In the genomic region with DNA sequence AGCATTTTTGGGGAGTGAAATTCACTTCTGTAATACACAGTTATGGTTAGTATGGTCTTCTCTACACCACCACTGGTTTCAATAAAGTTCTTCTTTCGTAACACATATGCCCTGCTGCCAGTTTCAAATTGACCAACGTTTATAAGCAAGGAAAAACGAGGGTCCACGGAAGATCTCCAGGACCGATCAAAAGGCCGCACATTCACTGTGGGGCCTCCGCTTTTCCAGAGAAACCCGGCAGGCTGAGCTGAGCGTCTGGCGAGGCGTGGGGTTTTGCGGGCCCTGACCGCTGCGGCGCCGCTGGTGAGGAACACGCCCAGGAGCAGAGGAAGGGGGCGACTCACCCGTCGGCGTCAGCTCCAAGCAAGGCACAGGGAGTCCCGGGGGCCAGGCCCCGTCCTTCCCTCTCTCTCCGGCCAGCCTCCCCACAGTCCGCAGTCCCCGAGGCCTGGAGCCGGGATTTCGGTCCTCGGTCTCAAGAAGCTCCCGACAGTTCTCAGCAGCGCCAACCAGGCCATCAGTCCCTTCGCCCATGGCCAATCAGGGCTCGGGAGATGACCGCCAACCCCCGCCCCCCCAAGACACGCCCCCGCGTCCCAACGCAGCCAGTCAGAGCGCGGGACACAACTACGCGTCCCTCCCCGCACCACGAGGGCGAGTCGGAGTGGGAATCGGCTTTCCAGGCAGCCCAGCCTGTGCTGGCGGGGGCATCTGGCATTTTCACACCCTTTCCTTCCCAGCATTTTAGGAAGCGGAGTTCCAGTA, we compare ENCODE assay signal across 1 cellular context.
TF ChIP-seq lines count a peak whose summit lies in the region.

A gene with protein sequence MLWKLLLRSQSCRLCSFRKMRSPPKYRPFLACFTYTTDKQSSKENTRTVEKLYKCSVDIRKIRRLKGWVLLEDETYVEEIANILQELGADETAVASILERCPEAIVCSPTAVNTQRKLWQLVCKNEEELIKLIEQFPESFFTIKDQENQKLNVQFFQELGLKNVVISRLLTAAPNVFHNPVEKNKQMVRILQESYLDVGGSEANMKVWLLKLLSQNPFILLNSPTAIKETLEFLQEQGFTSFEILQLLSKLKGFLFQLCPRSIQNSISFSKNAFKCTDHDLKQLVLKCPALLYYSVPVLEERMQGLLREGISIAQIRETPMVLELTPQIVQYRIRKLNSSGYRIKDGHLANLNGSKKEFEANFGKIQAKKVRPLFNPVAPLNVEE (minus strand): TSS at position 522 of the 765 bp plus-strand sequence. CDS start 8,432 bp downstream, outside the sequence.

TF ChIP-seq in K562, 482 proteins besides CTCF, POLR2A, EP300 and RAD21 (continued from another document and continues in another):
- TF ChIP-seq, protein P1, sequence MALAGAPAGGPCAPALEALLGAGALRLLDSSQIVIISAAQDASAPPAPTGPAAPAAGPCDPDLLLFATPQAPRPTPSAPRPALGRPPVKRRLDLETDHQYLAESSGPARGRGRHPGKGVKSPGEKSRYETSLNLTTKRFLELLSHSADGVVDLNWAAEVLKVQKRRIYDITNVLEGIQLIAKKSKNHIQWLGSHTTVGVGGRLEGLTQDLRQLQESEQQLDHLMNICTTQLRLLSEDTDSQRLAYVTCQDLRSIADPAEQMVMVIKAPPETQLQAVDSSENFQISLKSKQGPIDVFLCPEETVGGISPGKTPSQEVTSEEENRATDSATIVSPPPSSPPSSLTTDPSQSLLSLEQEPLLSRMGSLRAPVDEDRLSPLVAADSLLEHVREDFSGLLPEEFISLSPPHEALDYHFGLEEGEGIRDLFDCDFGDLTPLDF (CRISPR knock-in tag; IDR thresholded peaks at IDR 0.05): no peak
- 0 out of 2 replicates have a peak, but pooled peaks have one; percentile 43 for TF ChIP-seq CHCHD3 (CRISPR knock-in tag; IDR thresholded peaks at IDR 0.05)
- 0 out of 2 replicates have a peak, but pooled peaks have one; percentile 47 for TF ChIP-seq ZSCAN29 (IDR thresholded peaks at IDR 0.05)
- TF ChIP-seq PCBP1 (IDR thresholded peaks at IDR 0.05; ENCODE audit: low read depth, low read length, poor library complexity, severe bottlenecking): no peak
- TF ChIP-seq, protein P2, sequence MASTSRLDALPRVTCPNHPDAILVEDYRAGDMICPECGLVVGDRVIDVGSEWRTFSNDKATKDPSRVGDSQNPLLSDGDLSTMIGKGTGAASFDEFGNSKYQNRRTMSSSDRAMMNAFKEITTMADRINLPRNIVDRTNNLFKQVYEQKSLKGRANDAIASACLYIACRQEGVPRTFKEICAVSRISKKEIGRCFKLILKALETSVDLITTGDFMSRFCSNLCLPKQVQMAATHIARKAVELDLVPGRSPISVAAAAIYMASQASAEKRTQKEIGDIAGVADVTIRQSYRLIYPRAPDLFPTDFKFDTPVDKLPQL (IDR thresholded peaks at IDR 0.05; ENCODE audit: extremely low read depth, insufficient read length): no peak
- no peak for TF ChIP-seq TAL1 (IDR thresholded peaks at IDR 0.05)
- TF ChIP-seq, protein P3, sequence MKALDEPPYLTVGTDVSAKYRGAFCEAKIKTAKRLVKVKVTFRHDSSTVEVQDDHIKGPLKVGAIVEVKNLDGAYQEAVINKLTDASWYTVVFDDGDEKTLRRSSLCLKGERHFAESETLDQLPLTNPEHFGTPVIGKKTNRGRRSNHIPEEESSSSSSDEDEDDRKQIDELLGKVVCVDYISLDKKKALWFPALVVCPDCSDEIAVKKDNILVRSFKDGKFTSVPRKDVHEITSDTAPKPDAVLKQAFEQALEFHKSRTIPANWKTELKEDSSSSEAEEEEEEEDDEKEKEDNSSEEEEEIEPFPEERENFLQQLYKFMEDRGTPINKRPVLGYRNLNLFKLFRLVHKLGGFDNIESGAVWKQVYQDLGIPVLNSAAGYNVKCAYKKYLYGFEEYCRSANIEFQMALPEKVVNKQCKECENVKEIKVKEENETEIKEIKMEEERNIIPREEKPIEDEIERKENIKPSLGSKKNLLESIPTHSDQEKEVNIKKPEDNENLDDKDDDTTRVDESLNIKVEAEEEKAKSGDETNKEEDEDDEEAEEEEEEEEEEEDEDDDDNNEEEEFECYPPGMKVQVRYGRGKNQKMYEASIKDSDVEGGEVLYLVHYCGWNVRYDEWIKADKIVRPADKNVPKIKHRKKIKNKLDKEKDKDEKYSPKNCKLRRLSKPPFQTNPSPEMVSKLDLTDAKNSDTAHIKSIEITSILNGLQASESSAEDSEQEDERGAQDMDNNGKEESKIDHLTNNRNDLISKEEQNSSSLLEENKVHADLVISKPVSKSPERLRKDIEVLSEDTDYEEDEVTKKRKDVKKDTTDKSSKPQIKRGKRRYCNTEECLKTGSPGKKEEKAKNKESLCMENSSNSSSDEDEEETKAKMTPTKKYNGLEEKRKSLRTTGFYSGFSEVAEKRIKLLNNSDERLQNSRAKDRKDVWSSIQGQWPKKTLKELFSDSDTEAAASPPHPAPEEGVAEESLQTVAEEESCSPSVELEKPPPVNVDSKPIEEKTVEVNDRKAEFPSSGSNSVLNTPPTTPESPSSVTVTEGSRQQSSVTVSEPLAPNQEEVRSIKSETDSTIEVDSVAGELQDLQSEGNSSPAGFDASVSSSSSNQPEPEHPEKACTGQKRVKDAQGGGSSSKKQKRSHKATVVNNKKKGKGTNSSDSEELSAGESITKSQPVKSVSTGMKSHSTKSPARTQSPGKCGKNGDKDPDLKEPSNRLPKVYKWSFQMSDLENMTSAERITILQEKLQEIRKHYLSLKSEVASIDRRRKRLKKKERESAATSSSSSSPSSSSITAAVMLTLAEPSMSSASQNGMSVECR (CRISPR knock-in tag; IDR thresholded peaks at IDR 0.05): peak; percentile 67
- TF ChIP-seq ZNF347 (CRISPR knock-in tag; IDR thresholded peaks at IDR 0.05; ENCODE audit: low read depth): no peak
- no peak for TF ChIP-seq ZNF134 (CRISPR knock-in tag; conservative IDR thresholded peaks at IDR 0.05)
- TF ChIP-seq ZNF232 (CRISPR knock-in tag; IDR thresholded peaks at IDR 0.05): no peak
- TF ChIP-seq POLR2AphosphoS2 (IDR thresholded peaks at IDR 0.05; ENCODE audit: low read length): peak; percentile 73; the same call in 1 of the 2 replicates
- TF ChIP-seq NUFIP1 (IDR thresholded peaks at IDR 0.05; ENCODE audit: partially characterized antibody): no peak
- no peak for TF ChIP-seq TFAM (CRISPR knock-in tag; conservative IDR thresholded peaks at IDR 0.05)
- TF ChIP-seq, protein P4, sequence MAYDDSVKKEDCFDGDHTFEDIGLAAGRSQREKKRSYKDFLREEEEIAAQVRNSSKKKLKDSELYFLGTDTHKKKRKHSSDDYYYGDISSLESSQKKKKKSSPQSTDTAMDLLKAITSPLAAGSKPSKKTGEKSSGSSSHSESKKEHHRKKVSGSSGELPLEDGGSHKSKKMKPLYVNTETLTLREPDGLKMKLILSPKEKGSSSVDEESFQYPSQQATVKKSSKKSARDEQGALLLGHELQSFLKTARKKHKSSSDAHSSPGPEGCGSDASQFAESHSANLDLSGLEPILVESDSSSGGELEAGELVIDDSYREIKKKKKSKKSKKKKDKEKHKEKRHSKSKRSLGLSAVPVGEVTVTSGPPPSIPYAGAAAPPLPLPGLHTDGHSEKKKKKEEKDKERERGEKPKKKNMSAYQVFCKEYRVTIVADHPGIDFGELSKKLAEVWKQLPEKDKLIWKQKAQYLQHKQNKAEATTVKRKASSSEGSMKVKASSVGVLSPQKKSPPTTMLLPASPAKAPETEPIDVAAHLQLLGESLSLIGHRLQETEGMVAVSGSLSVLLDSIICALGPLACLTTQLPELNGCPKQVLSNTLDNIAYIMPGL (CRISPR knock-in tag; IDR thresholded peaks at IDR 0.05): 0 out of 2 replicates have a peak, but pooled peaks have one; percentile 61
- no peak for TF ChIP-seq GATAD2A (IDR thresholded peaks at IDR 0.05)
- TF ChIP-seq ZNF699 (CRISPR knock-in tag; IDR thresholded peaks at IDR 0.05; ENCODE audit: insufficient replicate concordance): no peak
- peak; percentile 28; the same call in 1 of the 2 replicates for TF ChIP-seq RB1 (IDR thresholded peaks at IDR 0.05; ENCODE audit: low read depth)
- TF ChIP-seq ZC3H8 (IDR thresholded peaks at IDR 0.05): no peak
- TF ChIP-seq, protein P5, sequence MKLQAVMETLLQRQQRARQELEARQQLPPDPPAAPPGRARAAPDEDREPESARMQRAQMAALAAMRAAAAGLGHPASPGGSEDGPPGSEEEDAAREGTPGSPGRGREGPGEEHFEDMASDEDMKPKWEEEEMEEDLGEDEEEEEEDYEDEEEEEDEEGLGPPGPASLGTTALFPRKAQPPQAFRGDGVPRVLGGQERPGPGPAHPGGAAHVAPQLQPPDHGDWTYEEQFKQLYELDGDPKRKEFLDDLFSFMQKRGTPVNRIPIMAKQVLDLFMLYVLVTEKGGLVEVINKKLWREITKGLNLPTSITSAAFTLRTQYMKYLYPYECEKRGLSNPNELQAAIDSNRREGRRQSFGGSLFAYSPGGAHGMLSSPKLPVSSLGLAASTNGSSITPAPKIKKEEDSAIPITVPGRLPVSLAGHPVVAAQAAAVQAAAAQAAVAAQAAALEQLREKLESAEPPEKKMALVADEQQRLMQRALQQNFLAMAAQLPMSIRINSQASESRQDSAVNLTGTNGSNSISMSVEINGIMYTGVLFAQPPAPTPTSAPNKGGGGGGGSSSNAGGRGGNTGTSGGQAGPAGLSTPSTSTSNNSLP (IDR thresholded peaks at IDR 0.05; ENCODE audit: borderline replicate concordance, low read depth, low read length): no peak
- TF ChIP-seq GABPA (tag; conservative IDR thresholded peaks at IDR 0.05; ENCODE audit: low read depth): no peak
- TF ChIP-seq YY1 (IDR thresholded peaks at IDR 0.05; ENCODE audit: borderline replicate concordance in 1 of 3, control insufficient read depth in 1 of 3, extremely low read depth in 1 of 3, insufficient read depth in 3 of 3, insufficient read length in 1 of 3, insufficient replicate concordance in 2 of 3, low read depth in 1 of 3, low read length in 2 of 3): peak in 2 of 3 experiments; percentile 13 to 52
- TF ChIP-seq, protein P6, sequence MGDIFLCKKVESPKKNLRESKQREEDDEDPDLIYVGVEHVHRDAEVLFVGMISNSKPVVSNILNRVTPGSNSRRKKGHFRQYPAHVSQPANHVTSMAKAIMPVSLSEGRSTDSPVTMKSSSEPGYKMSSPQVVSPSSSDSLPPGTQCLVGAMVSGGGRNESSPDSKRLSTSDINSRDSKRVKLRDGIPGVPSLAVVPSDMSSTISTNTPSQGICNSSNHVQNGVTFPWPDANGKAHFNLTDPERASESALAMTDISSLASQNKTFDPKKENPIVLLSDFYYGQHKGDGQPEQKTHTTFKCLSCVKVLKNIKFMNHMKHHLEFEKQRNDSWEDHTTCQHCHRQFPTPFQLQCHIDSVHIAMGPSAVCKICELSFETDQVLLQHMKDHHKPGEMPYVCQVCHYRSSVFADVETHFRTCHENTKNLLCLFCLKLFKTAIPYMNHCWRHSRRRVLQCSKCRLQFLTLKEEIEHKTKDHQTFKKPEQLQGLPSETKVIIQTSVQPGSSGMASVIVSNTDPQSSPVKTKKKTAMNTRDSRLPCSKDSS (IDR thresholded peaks at IDR 0.05; ENCODE audit: low read depth, partially characterized antibody): no peak
- peak; percentile 80 for TF ChIP-seq SUPT5H (IDR thresholded peaks at IDR 0.05)
- no peak for TF ChIP-seq BACH1 (tag; IDR thresholded peaks at IDR 0.05)
- TF ChIP-seq KDM2B (CRISPR knock-in tag; IDR thresholded peaks at IDR 0.05): peak; percentile 10; the same call in 1 of the 2 replicates
- TF ChIP-seq, protein P7, sequence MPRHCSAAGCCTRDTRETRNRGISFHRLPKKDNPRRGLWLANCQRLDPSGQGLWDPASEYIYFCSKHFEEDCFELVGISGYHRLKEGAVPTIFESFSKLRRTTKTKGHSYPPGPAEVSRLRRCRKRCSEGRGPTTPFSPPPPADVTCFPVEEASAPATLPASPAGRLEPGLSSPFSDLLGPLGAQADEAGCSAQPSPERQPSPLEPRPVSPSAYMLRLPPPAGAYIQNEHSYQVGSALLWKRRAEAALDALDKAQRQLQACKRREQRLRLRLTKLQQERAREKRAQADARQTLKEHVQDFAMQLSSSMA (CRISPR knock-in tag; IDR thresholded peaks at IDR 0.05): no peak
- TF ChIP-seq ZBTB8A (IDR thresholded peaks at IDR 0.05; ENCODE audit: partially characterized antibody): no peak
- TF ChIP-seq, protein P8, sequence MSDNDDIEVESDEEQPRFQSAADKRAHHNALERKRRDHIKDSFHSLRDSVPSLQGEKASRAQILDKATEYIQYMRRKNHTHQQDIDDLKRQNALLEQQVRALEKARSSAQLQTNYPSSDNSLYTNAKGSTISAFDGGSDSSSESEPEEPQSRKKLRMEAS (CRISPR knock-in tag; IDR thresholded peaks at IDR 0.05): peak; percentile 93
- TF ChIP-seq CEBPG (CRISPR knock-in tag; IDR thresholded peaks at IDR 0.05): no peak
- TF ChIP-seq CEBPG (tag; conservative IDR thresholded peaks at IDR 0.05 in 1 of 2, IDR thresholded peaks at IDR 0.05 in 1 of 2): peak in 1 of 2 experiments; percentile 30; a peak in 1 of 4 replicates
- TF ChIP-seq, protein P9, sequence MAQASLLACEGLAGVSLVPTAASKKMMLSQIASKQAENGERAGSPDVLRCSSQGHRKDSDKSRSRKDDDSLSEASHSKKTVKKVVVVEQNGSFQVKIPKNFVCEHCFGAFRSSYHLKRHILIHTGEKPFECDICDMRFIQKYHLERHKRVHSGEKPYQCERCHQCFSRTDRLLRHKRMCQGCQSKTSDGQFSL (CRISPR knock-in tag; IDR thresholded peaks at IDR 0.05): no peak
- TF ChIP-seq, protein P9 (tag; IDR thresholded peaks at IDR 0.05): no peak
- no peak for TF ChIP-seq SMARCC2 (IDR thresholded peaks at IDR 0.05; ENCODE audit: low read depth)
- TF ChIP-seq MBD2 (IDR thresholded peaks at IDR 0.05; ENCODE audit: borderline replicate concordance, low read depth): 0 out of 2 replicates have a peak, but pooled peaks have one; percentile 37
- peak; percentile 95 for TF ChIP-seq L3MBTL2 (IDR thresholded peaks at IDR 0.05)
- TF ChIP-seq TOE1 (IDR thresholded peaks at IDR 0.05; ENCODE audit: borderline replicate concordance): 0 out of 2 replicates have a peak, but pooled peaks have one; percentile 11
- TF ChIP-seq TOE1 (CRISPR knock-in tag; IDR thresholded peaks at IDR 0.05; ENCODE audit: borderline replicate concordance, low read depth): no peak
- peak; percentile 17 for TF ChIP-seq NFYB (IDR thresholded peaks at IDR 0.05; ENCODE audit: extremely low read depth, insufficient read length)
- no peak for TF ChIP-seq ZNF444 (CRISPR knock-in tag; IDR thresholded peaks at IDR 0.05)
- no peak for TF ChIP-seq SETDB1 (IDR thresholded peaks at IDR 0.05; ENCODE audit: low read length)
- TF ChIP-seq FOSL1 (tag; conservative IDR thresholded peaks at IDR 0.05): peak; percentile 43; the same call in 1 of the 2 replicates
- TF ChIP-seq, protein P10, sequence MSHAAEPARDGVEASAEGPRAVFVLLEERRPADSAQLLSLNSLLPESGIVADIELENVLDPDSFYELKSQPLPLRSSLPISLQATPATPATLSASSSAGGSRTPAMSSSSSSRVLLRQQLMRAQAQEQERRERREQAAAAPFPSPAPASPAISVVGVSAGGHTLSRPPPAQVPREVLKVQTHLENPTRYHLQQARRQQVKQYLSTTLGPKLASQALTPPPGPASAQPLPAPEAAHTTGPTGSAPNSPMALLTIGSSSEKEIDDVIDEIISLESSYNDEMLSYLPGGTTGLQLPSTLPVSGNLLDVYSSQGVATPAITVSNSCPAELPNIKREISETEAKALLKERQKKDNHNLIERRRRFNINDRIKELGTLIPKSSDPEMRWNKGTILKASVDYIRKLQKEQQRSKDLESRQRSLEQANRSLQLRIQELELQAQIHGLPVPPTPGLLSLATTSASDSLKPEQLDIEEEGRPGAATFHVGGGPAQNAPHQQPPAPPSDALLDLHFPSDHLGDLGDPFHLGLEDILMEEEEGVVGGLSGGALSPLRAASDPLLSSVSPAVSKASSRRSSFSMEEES (CRISPR knock-in tag; IDR thresholded peaks at IDR 0.05): no peak
- TF ChIP-seq NR2C1 (IDR thresholded peaks at IDR 0.05): no peak
- no peak for TF ChIP-seq NR2C1 (tag; IDR thresholded peaks at IDR 0.05)
